2 cellular contexts compared by ENCODE assay signal in genomic region chr13:99759163-99759552, GRCh38.
TF ChIP-seq lines count a peak whose summit lies in the region.

No MANE protein-coding gene starts in this region.

TF ChIP-seq in HEK293, 187 proteins besides CTCF, POLR2A, EP300 and RAD21:
- TF ChIP-seq SCRT1 (tag by site-specific recombination; IDR thresholded peaks at IDR 0.05; ENCODE audit: borderline replicate concordance): peak; percentile 51; the same call in 1 of the 2 replicates
- TF ChIP-seq ZNF692 (tag by site-specific recombination; IDR thresholded peaks at IDR 0.05): no peak
- no peak for TF ChIP-seq GLI4 (tag by site-specific recombination; IDR thresholded peaks at IDR 0.05)
- TF ChIP-seq ZNF221 (tag by site-specific recombination; IDR thresholded peaks at IDR 0.05; ENCODE audit: borderline replicate concordance): no peak
- TF ChIP-seq KLF16 (tag by site-specific recombination; IDR thresholded peaks at IDR 0.05): no peak
- TF ChIP-seq ZBTB11 (tag by site-specific recombination; conservative IDR thresholded peaks at IDR 0.05; ENCODE audit: low read depth): no peak
- TF ChIP-seq ZNF138 (tag by site-specific recombination; IDR thresholded peaks at IDR 0.05; ENCODE audit: borderline replicate concordance): no peak
- no peak for TF ChIP-seq ZNF132 (tag by site-specific recombination; IDR thresholded peaks at IDR 0.05; ENCODE audit: borderline replicate concordance)
- TF ChIP-seq SCRT2 (tag by site-specific recombination; IDR thresholded peaks at IDR 0.05): peak; percentile 90
- no peak for TF ChIP-seq ZNF621 (tag by site-specific recombination; IDR thresholded peaks at IDR 0.05)

TF ChIP-seq in H1, 55 proteins besides CTCF, POLR2A, EP300 and RAD21:
- TF ChIP-seq BRCA1 (IDR thresholded peaks at IDR 0.05; ENCODE audit: low read depth, low read length) (no peak), TBP (IDR thresholded peaks at IDR 0.05; ENCODE audit: low read depth, low read length) (no peak), FOSL1 (IDR thresholded peaks at IDR 0.05; ENCODE audit: insufficient read depth, low read depth, low read length) (no peak), SIN3A (conservative IDR thresholded peaks at IDR 0.05 in 1 of 2, IDR thresholded peaks at IDR 0.05 in 1 of 2; ENCODE audit: low read depth in 1 of 2, low read length in 2 of 2) (no peak), EGR1 (IDR thresholded peaks at IDR 0.05; ENCODE audit: borderline replicate concordance, low read depth, low read length) (no peak), MAX (IDR thresholded peaks at IDR 0.05) (no peak)
